17 cellular contexts compared by ENCODE assay signal in the genomic region with DNA sequence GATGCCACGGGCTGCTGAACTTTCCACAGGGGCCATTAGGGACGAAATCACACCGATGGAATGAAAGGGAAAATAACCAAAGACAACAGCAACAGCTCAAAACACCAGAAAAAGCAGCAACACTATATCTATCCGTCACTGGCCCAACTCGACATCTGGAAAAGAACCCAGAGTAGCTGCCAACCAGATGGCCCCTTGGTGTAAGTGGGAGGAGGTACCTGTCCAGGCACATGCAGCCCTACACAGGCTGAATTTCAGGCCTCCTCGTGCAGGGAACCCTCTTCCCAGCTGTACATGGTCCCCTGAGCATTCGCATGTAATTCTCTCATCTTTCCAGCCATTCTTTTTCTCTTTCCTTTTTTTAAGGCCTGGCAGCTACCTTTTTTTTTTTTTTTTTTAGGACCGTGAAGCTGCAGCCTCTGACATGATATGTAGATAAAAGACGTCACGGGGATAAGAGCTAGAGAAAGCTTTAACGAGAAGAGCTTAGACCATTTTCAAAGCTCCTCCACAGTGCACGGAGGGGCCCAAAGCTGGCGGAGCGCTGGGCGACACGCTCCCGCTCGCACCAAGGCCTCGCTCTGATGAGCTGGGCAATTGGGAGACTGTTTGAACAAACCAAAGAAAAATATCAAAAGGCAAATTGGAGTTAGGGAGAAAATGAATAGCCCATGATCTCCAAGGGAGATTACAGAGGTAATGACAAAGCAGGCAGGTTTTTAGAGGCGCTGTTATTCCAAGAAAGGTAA.
"Had no signal": no experiment of that assay in that cellular context is flagged by ENCODE, and none has a peak within 500 bp of the region (broad histone marks: within the 10 kb centered on the region; RNA-seq: fewer than 3 reads in every experiment).

No MANE protein-coding gene starts in this region.

- H3K27ac ChIP-seq: brain microvascular endothelial cell, parathyroid adenoma, sigmoid colon, testis, upper lobe of left lung had no signal

- H3K36me3 ChIP-seq: brain microvascular endothelial cell, sigmoid colon, upper lobe of left lung had no signal

- DNase-seq: activated CD4-positive, alpha-beta memory T cell treated with anti-CD3 and anti-CD28 coated beads, Interleukin-2, amount 10 ng/mL, durations not matched to agents 7 days and 5 days; activated CD4-positive, alpha-beta T cell treated with anti-CD3 and anti-CD28 coated beads for 48 hours; activated CD4-positive, CD25-positive, alpha-beta regulatory T cell; activated naive CD4-positive, alpha-beta T cell treated with Interleukin-2 at 50 U/mL for 16 hours; activated T-cell treated with anti-CD3 and anti-CD28 coated beads, Interleukin-2, amount 50 U/mL, for 24 hours; brain microvascular endothelial cell; central memory CD4-positive, alpha-beta T cell; kidney; mucosa of descending colon; naive B cell; sigmoid colon; stimulated activated CD4-positive, alpha-beta T cell treated with anti-CD3 and anti-CD28 coated beads, Interleukin-4, amount 100 ng/mL, for 24 hours; T1000; testis had no signal

- H3K27me3 ChIP-seq: brain microvascular endothelial cell, sigmoid colon, testis, upper lobe of left lung had no signal

- ATAC-seq: mucosa of descending colon; stimulated activated effector memory CD8-positive, alpha-beta T cell treated with anti-CD3 and anti-CD28 coated beads, Interleukin-12 subunit alpha, Interleukin-12 subunit beta, amount 100 ng/mL, for 72 hours had no signal

- H3K4me1 ChIP-seq: sigmoid colon, testis, upper lobe of left lung had no signal

- H3K9me3 ChIP-seq: mucosa of descending colon, sigmoid colon, testis, upper lobe of left lung had no signal

- H3K4me3 ChIP-seq: mucosa of descending colon, sigmoid colon, testis, upper lobe of left lung had no signal
